1 cellular context compared by ENCODE assay signal in genomic region chr5:168216989-168217388, GRCh38.
TF ChIP-seq lines count a peak whose summit lies in the region.

No MANE protein-coding gene starts in this region.

TF ChIP-seq in HEK293, 187 proteins besides CTCF, POLR2A, EP300 and RAD21 (continued from another document):
- peak; percentile 94 for TF ChIP-seq SP7 (tag by site-specific recombination; IDR thresholded peaks at IDR 0.05)
- TF ChIP-seq ZBTB8A (tag by site-specific recombination; IDR thresholded peaks at IDR 0.05): no peak
- no peak for TF ChIP-seq OSR2 (tag by site-specific recombination; IDR thresholded peaks at IDR 0.05)
- TF ChIP-seq ZBTB20 (tag by site-specific recombination; IDR thresholded peaks at IDR 0.05): peak; percentile 52
TF ChIP-seq in HEK293: peak in this region for 2.
